ENCODE assay signal across 8 cellular contexts in genomic region chr1:1471389-1472045, GRCh38. TPM values are rescaled to one million over a fixed set of nuclear protein-coding genes. Genes with fewer than 3 reads are reported as not detected.
DNase-seq lines count a peak whose midpoint lies in the region; ATAC-seq and TF ChIP-seq lines count a peak whose summit lies in the region.

A gene with protein sequence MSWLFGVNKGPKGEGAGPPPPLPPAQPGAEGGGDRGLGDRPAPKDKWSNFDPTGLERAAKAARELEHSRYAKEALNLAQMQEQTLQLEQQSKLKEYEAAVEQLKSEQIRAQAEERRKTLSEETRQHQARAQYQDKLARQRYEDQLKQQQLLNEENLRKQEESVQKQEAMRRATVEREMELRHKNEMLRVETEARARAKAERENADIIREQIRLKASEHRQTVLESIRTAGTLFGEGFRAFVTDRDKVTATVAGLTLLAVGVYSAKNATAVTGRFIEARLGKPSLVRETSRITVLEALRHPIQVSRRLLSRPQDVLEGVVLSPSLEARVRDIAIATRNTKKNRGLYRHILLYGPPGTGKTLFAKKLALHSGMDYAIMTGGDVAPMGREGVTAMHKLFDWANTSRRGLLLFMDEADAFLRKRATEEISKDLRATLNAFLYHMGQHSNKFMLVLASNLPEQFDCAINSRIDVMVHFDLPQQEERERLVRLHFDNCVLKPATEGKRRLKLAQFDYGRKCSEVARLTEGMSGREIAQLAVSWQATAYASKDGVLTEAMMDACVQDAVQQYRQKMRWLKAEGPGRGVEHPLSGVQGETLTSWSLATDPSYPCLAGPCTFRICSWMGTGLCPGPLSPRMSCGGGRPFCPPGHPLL (plus strand): TSS chr1:1471765. CDS start chr1:1471885, 120 bp downstream.

- CTCF ChIA-PET in activated CD4-positive, alpha-beta T cell treated with anti-CD3 and anti-CD28 coated beads for 36 hours (lab: Charles Lee), result interaction anchor here (0.6 kb wide), 1 partner anchor 144 kb away, joined by 3 read pairs; the partner anchor contains the start of gene MIB2

- H3K4me3 ChIP-seq in kidney epithelial cell (ENCODE audit: low read depth, low read length), result peak within 1 kb of the TSS; percentile 67

- H3K9me3 Mint-ChIP-seq in activated CD4-positive, alpha-beta T cell treated with anti-CD3 and anti-CD28 coated beads for 36 hours (ENCODE audit: low read depth), result no peaks in the 10 kb centered on the region
- H3K9me3 Mint-ChIP-seq in chondrocyte (ENCODE audit: low read depth), result peaks cover 3% of the 10 kb centered on the region

- ATAC-seq in HG03439 (IDR thresholded peaks at IDR 0.05; ENCODE audit: unreplicated experiment), result peak; percentile 87
- peak; percentile 97 for ATAC-seq in activated CD4-positive, alpha-beta T cell treated with anti-CD3 and anti-CD28 coated beads for 36 hours

- peak within 1 kb of the TSS; percentile 89 for H3K4me3 Mint-ChIP-seq in activated CD4-positive, alpha-beta T cell treated with anti-CD3 and anti-CD28 coated beads for 36 hours
- peak within 1 kb of the TSS; percentile 79 for H3K4me3 Mint-ChIP-seq in chondrocyte (ENCODE audit: unreplicated experiment)

- H3K36me3 ChIP-seq in kidney epithelial cell (ENCODE audit: control insufficient read depth, insufficient read depth, low read length), result no peaks in the 10 kb centered on the region

- H3K27me3 Mint-ChIP-seq in activated CD4-positive, alpha-beta T cell treated with anti-CD3 and anti-CD28 coated beads for 36 hours, result no peaks in the 10 kb centered on the region
- H3K27me3 Mint-ChIP-seq in chondrocyte (ENCODE audit: low read depth), result no peaks in the 10 kb centered on the region

- POLR2A ChIA-PET in activated CD4-positive, alpha-beta T cell treated with anti-CD3 and anti-CD28 coated beads for 36 hours (lab: Charles Lee), result no interaction called here

- TF ChIP-seq CTCF in chondrocyte (IDR thresholded peaks at IDR 0.05) (no peak), kidney epithelial cell (IDR thresholded peaks at IDR 0.05; ENCODE audit: insufficient read depth, low read length, poor library complexity, severe bottlenecking) (no peak)

- H3K27me3 ChIP-seq in kidney epithelial cell (ENCODE audit: control insufficient read depth, insufficient read depth, low read length), result no peaks in the 10 kb centered on the region

- H3K27ac Mint-ChIP-seq in activated CD4-positive, alpha-beta T cell treated with anti-CD3 and anti-CD28 coated beads for 36 hours, result peak within 1 kb of the TSS; percentile 67
- peak within 1 kb of the TSS; percentile 87 for H3K27ac Mint-ChIP-seq in chondrocyte (ENCODE audit: unreplicated experiment)

- peaks cover 21% of the 10 kb centered on the region for H3K4me1 Mint-ChIP-seq in activated CD4-positive, alpha-beta T cell treated with anti-CD3 and anti-CD28 coated beads for 36 hours
- H3K4me1 Mint-ChIP-seq in chondrocyte (ENCODE audit: low read depth), result peaks cover 28% of the 10 kb centered on the region

- intact Hi-C loops in activated CD4-positive, alpha-beta T cell treated with anti-CD3 and anti-CD28 coated beads for 36 hours (cut with DNase I, micrococcal nuclease), result loop anchor here in 1 of 2 experiments (1.0 to 2.0 kb wide), 16 partner anchors 36 to 447 kb away; partner anchors contain the start of genes AURKAIP1, C1orf159, CCNL2 and CDK11B

- TF ChIP-seq POLR2A in GM19193 (IDR thresholded peaks at IDR 0.05; ENCODE audit: extremely low read depth, insufficient read depth, insufficient read length), result peak; percentile 59

- DNase-seq in Ammon's horn (ENCODE audit: low spot score), result peak; percentile 96
- DNase-seq in NCI-H524 (lab: John Stamatoyannopoulos, UW), result peak; percentile 66 to 83
- peak; percentile 98 for DNase-seq in activated CD4-positive, alpha-beta T cell treated with anti-CD3 and anti-CD28 coated beads for 36 hours
- no peak for DNase-seq in chondrocyte (ENCODE audit: low spot score)
- DNase-seq in kidney epithelial cell (ENCODE audit: low read depth), result peak; percentile 35
- peak; percentile 98 for DNase-seq in stimulated activated CD4-positive, alpha-beta T cell treated with anti-CD3 and anti-CD28 coated beads, Interleukin-15, amount 100 ng/mL, for 24 hours

- peaks cover 2% of the 10 kb centered on the region for H3K36me3 Mint-ChIP-seq in activated CD4-positive, alpha-beta T cell treated with anti-CD3 and anti-CD28 coated beads for 36 hours (ENCODE audit: low read depth)
- peaks cover 1% of the 10 kb centered on the region for H3K36me3 Mint-ChIP-seq in chondrocyte (ENCODE audit: low read depth)

RNA-seq across cellular contexts. Expression of the gene that starts here (rescaled TPM):
- total RNA-seq in activated CD4-positive, alpha-beta T cell treated with anti-CD3 and anti-CD28 coated beads for 36 hours, result 10 to 100 TPM; 26.2 to 39.2 TPM
- total RNA-seq in chondrocyte, result 24.3 to 31.9 TPM (median 24.7 TPM) in 3 replicates
- 31.4 and 37.8 TPM in 2 replicates for total RNA-seq in kidney epithelial cell
